Comparison of ENCODE assay signal across 4 cellular contexts in the genomic region with DNA sequence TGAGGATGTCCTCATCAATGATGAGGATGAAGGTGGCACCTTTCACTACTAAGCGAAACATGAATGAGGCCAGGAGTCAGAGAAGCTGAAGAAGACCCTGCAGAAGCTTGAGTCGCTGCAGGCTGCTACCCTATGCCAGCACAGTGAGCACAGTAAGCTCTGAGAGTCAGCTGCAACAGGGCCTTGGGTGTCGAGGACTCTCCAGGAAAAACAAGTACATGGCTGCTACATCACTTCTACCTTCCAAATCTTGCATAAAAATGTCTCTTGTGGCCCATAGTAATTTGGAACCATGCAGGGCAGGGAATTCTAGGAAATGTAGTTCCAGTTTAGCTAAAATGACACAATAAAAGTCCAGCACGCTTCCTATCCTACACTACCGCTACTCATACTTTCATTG.
"Had no signal": no experiment of that assay in that cellular context is flagged by ENCODE, and none has a peak within 500 bp of the region (broad histone marks: within the 10 kb centered on the region; RNA-seq: fewer than 3 reads in every experiment).

No MANE protein-coding gene starts in this region.

- DNase-seq: H9, HCEC 1CT, IMR-90 had no signal

- H3K9me3 Mint-ChIP-seq: GM23338, H9 had no signal

- ATAC-seq: GM23338 had no signal

- H3K4me1 Mint-ChIP-seq: GM23338, H9 had no signal

- H3K4me3 ChIP-seq: GM23338 had no signal

- H3K4me3 Mint-ChIP-seq: GM23338, H9 had no signal

- H3K27ac Mint-ChIP-seq: GM23338, H9 had no signal
